In the genomic region with DNA sequence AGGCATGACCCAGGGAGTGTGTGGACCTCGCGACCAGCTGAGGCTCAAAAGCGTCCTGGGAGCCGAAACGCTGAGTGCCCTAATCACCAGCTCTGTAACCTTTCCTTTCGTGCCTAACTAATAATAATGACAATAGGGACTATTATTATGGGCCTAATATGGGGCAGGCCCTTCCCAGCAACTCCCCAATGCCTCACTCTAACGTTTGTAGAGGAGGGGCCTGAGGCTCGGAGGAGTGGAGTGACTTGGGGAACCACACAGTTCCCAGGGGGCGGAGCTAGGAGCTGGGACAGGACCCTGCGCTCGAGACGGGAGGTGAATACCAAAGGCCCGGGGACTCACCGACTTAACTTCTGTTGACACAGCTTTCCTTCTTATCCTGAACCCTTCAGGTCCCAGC, we compare ENCODE assay signal across 11 cellular contexts. TPM values are rescaled to one million over a fixed set of nuclear protein-coding genes. Genes with fewer than 3 reads are reported as not detected.
DNase-seq lines count a peak whose midpoint lies in the region; ATAC-seq and TF ChIP-seq lines count a peak whose summit lies in the region.
"Had no signal": no experiment of that assay in that cellular context is flagged by ENCODE, and none has a peak within 500 bp of the region (broad histone marks: within the 10 kb centered on the region; RNA-seq: fewer than 3 reads in every experiment).

No MANE protein-coding gene starts in this region.

- no peak overlapping the region for H3K27ac ChIP-seq in HUES64 (ENCODE audit: low read depth, low read length)
- no peak overlapping the region for H3K27ac ChIP-seq in duodenal mucosa (ENCODE audit: low read depth, low read length)
- no peak overlapping the region for H3K27ac ChIP-seq in osteoblast (ENCODE audit: low read depth, low read length)
- H3K27ac ChIP-seq: adrenal gland, pancreas had no signal

- no peaks in the 10 kb centered on the region for H3K9me3 ChIP-seq in HUES64 (ENCODE audit: insufficient read depth, low read depth, low read length)
- H3K9me3 ChIP-seq in duodenal mucosa (ENCODE audit: control insufficient read depth in 1 of 2, low read length in 2 of 2): no peaks in the 10 kb centered on the region
- no peaks in the 10 kb centered on the region for H3K9me3 ChIP-seq in osteoblast (ENCODE audit: low read depth, low read length)
- H3K9me3 ChIP-seq: adrenal gland, pancreas had no signal

- no peak for ATAC-seq in GM21423 (IDR thresholded peaks at IDR 0.05; ENCODE audit: unreplicated experiment)
- ATAC-seq in GM19463 (IDR thresholded peaks at IDR 0.05; ENCODE audit: unreplicated experiment): no peak

- H3K79me2 ChIP-seq in osteoblast (ENCODE audit: insufficient read depth, low read length): peaks cover 19% of the 10 kb centered on the region

- peaks cover 11% of the 10 kb centered on the region for H4K20me1 ChIP-seq in osteoblast (ENCODE audit: insufficient read depth, low read length)

- H3K27me3 ChIP-seq in HUES64 (ENCODE audit: insufficient read depth, low read length) (peaks cover 75% of the 10 kb centered on the region), duodenal mucosa (ENCODE audit: control insufficient read depth in 1 of 2, insufficient read depth in 2 of 2, low read length in 2 of 2) (no peaks in the 10 kb centered on the region), osteoblast (ENCODE audit: insufficient read depth, low read length) (no peaks in the 10 kb centered on the region)
- H3K27me3 ChIP-seq: adrenal gland, pancreas had no signal

- intact Hi-C loops in activated CD4-positive, alpha-beta memory T cell treated with anti-CD3 and anti-CD28 coated beads for 36 hours (cut with micrococcal nuclease): loop anchor here (2.0 to 10.0 kb wide), 5 partner anchors 78 to 448 kb away; partner anchors contain the start of gene NTMT1

- H3K4me1 ChIP-seq in HUES64 (ENCODE audit: insufficient read depth, low read length) (peaks cover 8% of the 10 kb centered on the region), duodenal mucosa (ENCODE audit: control insufficient read depth in 1 of 2, insufficient read depth in 2 of 2, low read length in 2 of 2) (peaks cover 50 to 63% of the 10 kb centered on the region in 2 donors), osteoblast (ENCODE audit: insufficient read depth, low read length) (peaks cover 14% of the 10 kb centered on the region)

- no peaks in the 10 kb centered on the region for H3K36me3 Mint-ChIP-seq in activated CD4-positive, alpha-beta memory T cell treated with anti-CD3 and anti-CD28 coated beads, Interleukin-2, amount 10 ng/mL, durations not matched to agents 7 days and 5 days (ENCODE audit: low read depth)
- H3K36me3 Mint-ChIP-seq in activated CD4-positive, alpha-beta memory T cell treated with anti-CD3 and anti-CD28 coated beads for 36 hours: no peaks in the 10 kb centered on the region

- H3K9ac ChIP-seq in HUES64 (ENCODE audit: low read depth, low read length) (no peak overlapping the region), duodenal mucosa (ENCODE audit: low read depth in 1 of 2, low read length in 2 of 2) (no peak overlapping the region)

- H3K36me3 ChIP-seq in HUES64 (ENCODE audit: insufficient read depth, low read length): no peaks in the 10 kb centered on the region
- no peaks in the 10 kb centered on the region for H3K36me3 ChIP-seq in duodenal mucosa (ENCODE audit: control insufficient read depth in 1 of 2, insufficient read depth in 2 of 2, low read length in 2 of 2)
- no peaks in the 10 kb centered on the region for H3K36me3 ChIP-seq in osteoblast (ENCODE audit: insufficient read depth, low read length)
- H3K36me3 ChIP-seq: adrenal gland, pancreas had no signal

- peak overlapping the region; percentile 84 for H3K4me2 ChIP-seq in osteoblast (ENCODE audit: insufficient read depth, low read length)

- no peak for TF ChIP-seq CTCF in osteoblast (IDR thresholded peaks at IDR 0.05; ENCODE audit: extremely low read depth, low read depth, low read length)

- H3K4me1 Mint-ChIP-seq in activated CD4-positive, alpha-beta memory T cell treated with anti-CD3 and anti-CD28 coated beads, Interleukin-2, amount 10 ng/mL, durations not matched to agents 7 days and 5 days: peaks cover 15% of the 10 kb centered on the region
- H3K4me1 Mint-ChIP-seq in activated CD4-positive, alpha-beta memory T cell treated with anti-CD3 and anti-CD28 coated beads for 36 hours (ENCODE audit: low read depth): peaks cover 3% of the 10 kb centered on the region

- H3K27ac Mint-ChIP-seq in activated CD4-positive, alpha-beta memory T cell treated with anti-CD3 and anti-CD28 coated beads, Interleukin-2, amount 10 ng/mL, durations not matched to agents 7 days and 5 days: no peak overlapping the region
- H3K27ac Mint-ChIP-seq in activated CD4-positive, alpha-beta memory T cell treated with anti-CD3 and anti-CD28 coated beads for 36 hours: no peak overlapping the region

- H3K4me3 Mint-ChIP-seq in activated CD4-positive, alpha-beta memory T cell treated with anti-CD3 and anti-CD28 coated beads, Interleukin-2, amount 10 ng/mL, durations not matched to agents 7 days and 5 days: peak overlapping the region; percentile 30
- H3K4me3 Mint-ChIP-seq in activated CD4-positive, alpha-beta memory T cell treated with anti-CD3 and anti-CD28 coated beads for 36 hours: no peak overlapping the region

- H3K9me3 Mint-ChIP-seq in activated CD4-positive, alpha-beta memory T cell treated with anti-CD3 and anti-CD28 coated beads, Interleukin-2, amount 10 ng/mL, durations not matched to agents 7 days and 5 days: no peaks in the 10 kb centered on the region
- no peaks in the 10 kb centered on the region for H3K9me3 Mint-ChIP-seq in activated CD4-positive, alpha-beta memory T cell treated with anti-CD3 and anti-CD28 coated beads for 36 hours

- CTCF ChIA-PET in activated CD4-positive, alpha-beta memory T cell treated with anti-CD3 and anti-CD28 coated beads, Interleukin-2, amount 10 ng/mL, durations not matched to agents 7 days and 5 days (lab: Charles Lee): interaction anchor here (1.4 kb wide), 1 partner anchor 8 kb away, joined by 4 read pairs; no protein-coding TSS in a partner anchor
- CTCF ChIA-PET in activated CD4-positive, alpha-beta memory T cell treated with anti-CD3 and anti-CD28 coated beads for 36 hours (lab: Charles Lee): interaction anchor here (2.7 kb wide), 1 partner anchor 447 kb away, joined by 16 read pairs; the partner anchor contains the start of gene NTMT1

- H3K4me3 ChIP-seq in HUES64 (ENCODE audit: low read length): peak overlapping the region; percentile 62
- peak overlapping the region; percentile 4 to 57 for H3K4me3 ChIP-seq in duodenal mucosa (ENCODE audit: low read depth in 1 of 2, low read length in 2 of 2)
- H3K4me3 ChIP-seq in osteoblast (ENCODE audit: insufficient read depth, low read length): no peak overlapping the region

- under 1% methylated on average over 13 of the region's 14 CpGs for WGBS in HUES64

- POLR2A ChIA-PET in activated CD4-positive, alpha-beta memory T cell treated with anti-CD3 and anti-CD28 coated beads, Interleukin-2, amount 10 ng/mL, durations not matched to agents 7 days and 5 days (lab: Charles Lee): interaction anchor here (2.0 kb wide), 1 partner anchor 38 kb away, joined by 15 read pairs; no protein-coding TSS in a partner anchor
- POLR2A ChIA-PET in activated CD4-positive, alpha-beta memory T cell treated with anti-CD3 and anti-CD28 coated beads for 36 hours (lab: Charles Lee): no interaction called here

- no peak for DNase-seq in activated CD4-positive, alpha-beta memory T cell treated with anti-CD3 and anti-CD28 coated beads, Interleukin-2, amount 10 ng/mL, durations not matched to agents 7 days and 5 days
- DNase-seq in activated CD4-positive, alpha-beta memory T cell treated with anti-CD3 and anti-CD28 coated beads for 36 hours: no peak
- peak; percentile 78 for DNase-seq in osteoblast (ENCODE audit: insufficient read length, low spot score, missing footprints)
- DNase-seq in DMS153 treated with DMSO at 0.1 percent for 48 hours (lab: John Stamatoyannopoulos, UW; ENCODE audit: unreplicated experiment): no peak
- DNase-seq: activated CD4-positive, alpha-beta T cell treated with anti-CD3 and anti-CD28 coated beads for 4 hours had no signal

- peaks cover 12% of the 10 kb centered on the region for H3K27me3 Mint-ChIP-seq in activated CD4-positive, alpha-beta memory T cell treated with anti-CD3 and anti-CD28 coated beads, Interleukin-2, amount 10 ng/mL, durations not matched to agents 7 days and 5 days
- H3K27me3 Mint-ChIP-seq in activated CD4-positive, alpha-beta memory T cell treated with anti-CD3 and anti-CD28 coated beads for 36 hours: peaks cover 3% of the 10 kb centered on the region

- H2AFZ ChIP-seq in osteoblast (ENCODE audit: low read length): no peak overlapping the region

RNA-seq across cellular contexts. Expression of gene IER5L, which starts 0.9 kb away (rescaled TPM):
- 1 to 10 TPM; 2.4 to 3.0 TPM for total RNA-seq in activated CD4-positive, alpha-beta memory T cell treated with anti-CD3 and anti-CD28 coated beads, Interleukin-2, amount 10 ng/mL, durations not matched to agents 7 days and 5 days
- 1 to 10 TPM; 1.3 to 1.5 TPM for total RNA-seq in activated CD4-positive, alpha-beta memory T cell treated with anti-CD3 and anti-CD28 coated beads for 36 hours
- polyA plus RNA-seq in HUES64 (2013, experiment 1 of 2): 9.1 TPM
- polyA plus RNA-seq in HUES64 (2013, experiment 2 of 2): 13.9 TPM
- 86.1 and 104 TPM in 2 replicates for total RNA-seq in osteoblast

Comparison
In these comparisons a context has a peak if more than half of its experiments do, and no peak if none do; other contexts are left out.
1. RNA of gene IER5L, which starts 0.9 kb away (total RNA-seq): 86.1 to 104 TPM in osteoblast; 2.4 to 3.0 TPM in activated CD4-positive, alpha-beta memory T cell treated with anti-CD3 and anti-CD28 coated beads, Interleukin-2, amount 10 ng/mL, durations not matched to agents 7 days and 5 days and 1.3 to 1.5 TPM in activated CD4-positive, alpha-beta memory T cell treated with anti-CD3 and anti-CD28 coated beads for 36 hours; every median in the first group is over 10 times any median in the second.